ENCODE assay signal across 1 cellular context in the genomic region with DNA sequence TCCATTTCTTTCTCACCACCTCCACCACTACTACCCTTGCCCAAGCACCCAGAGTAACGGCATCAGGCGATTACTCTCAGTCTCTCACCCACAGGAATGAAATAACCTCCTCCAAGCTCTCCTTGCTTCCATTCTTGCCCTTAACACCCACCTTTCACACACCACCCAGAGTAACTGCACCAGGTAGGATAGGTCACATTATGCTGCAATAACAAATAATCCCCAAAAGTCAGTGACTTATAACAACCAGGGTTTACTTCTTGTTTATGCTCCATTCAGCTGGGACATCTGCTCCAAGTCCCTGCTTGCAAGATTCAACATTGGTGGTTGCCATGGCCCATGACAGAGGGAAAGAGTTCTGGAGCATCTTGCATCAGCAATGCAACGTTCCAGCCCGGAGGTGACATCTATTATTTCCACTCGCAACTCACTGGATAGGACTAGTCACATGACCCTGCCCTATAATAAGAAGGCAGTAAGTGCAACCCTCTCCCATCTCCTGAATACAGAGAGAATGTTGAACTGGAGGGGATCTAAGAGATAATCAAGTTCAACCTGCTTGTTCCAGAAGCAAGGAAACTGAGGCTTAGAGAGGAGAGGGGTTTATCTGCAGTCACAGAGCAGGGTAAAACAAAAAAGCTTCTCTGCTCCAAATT.
A peak's percentile ranks its signal among the peaks of the same experiment; 100 is the strongest.
TF ChIP-seq lines count a peak whose summit lies in the region.

No MANE protein-coding gene starts in this region.

TF ChIP-seq in K562, 482 proteins besides CTCF, POLR2A, EP300 and RAD21:
- TF ChIP-seq L3MBTL2 (IDR thresholded peaks at IDR 0.05): no peak
- no peak for TF ChIP-seq RUNX1 (IDR thresholded peaks at IDR 0.05; ENCODE audit: low read depth)
- TF ChIP-seq, protein P1, sequence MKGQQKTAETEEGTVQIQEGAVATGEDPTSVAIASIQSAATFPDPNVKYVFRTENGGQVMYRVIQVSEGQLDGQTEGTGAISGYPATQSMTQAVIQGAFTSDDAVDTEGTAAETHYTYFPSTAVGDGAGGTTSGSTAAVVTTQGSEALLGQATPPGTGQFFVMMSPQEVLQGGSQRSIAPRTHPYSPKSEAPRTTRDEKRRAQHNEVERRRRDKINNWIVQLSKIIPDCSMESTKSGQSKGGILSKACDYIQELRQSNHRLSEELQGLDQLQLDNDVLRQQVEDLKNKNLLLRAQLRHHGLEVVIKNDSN (CRISPR knock-in tag; IDR thresholded peaks at IDR 0.05): 0 out of 2 replicates have a peak, but pooled peaks have one; percentile 19
- peak; percentile 27 for TF ChIP-seq NFYB (IDR thresholded peaks at IDR 0.05; ENCODE audit: extremely low read depth, insufficient read length)
- TF ChIP-seq TOE1 (IDR thresholded peaks at IDR 0.05; ENCODE audit: borderline replicate concordance): peak; percentile 45; the same call in 1 of the 2 replicates
- no peak for TF ChIP-seq TOE1 (CRISPR knock-in tag; IDR thresholded peaks at IDR 0.05; ENCODE audit: borderline replicate concordance, low read depth)
- 0 out of 2 replicates have a peak, but pooled peaks have one; percentile 31 for TF ChIP-seq ATF3 (IDR thresholded peaks at IDR 0.05)
- no peak for TF ChIP-seq ATF3 (CRISPR knock-in tag; conservative IDR thresholded peaks at IDR 0.05)
- no peak for TF ChIP-seq CCAR2 (IDR thresholded peaks at IDR 0.05; ENCODE audit: low read depth, low read length)
- TF ChIP-seq RAD51 (IDR thresholded peaks at IDR 0.05; ENCODE audit: borderline replicate concordance, low read depth): peak; percentile 65; the same call in 1 of the 2 replicates
- TF ChIP-seq THRA (IDR thresholded peaks at IDR 0.05): no peak
- no peak for TF ChIP-seq PML (IDR thresholded peaks at IDR 0.05; ENCODE audit: low read length)
- TF ChIP-seq ZNF184 (CRISPR knock-in tag; IDR thresholded peaks at IDR 0.05): no peak
- peak; percentile 98 for TF ChIP-seq ZNF12 (CRISPR knock-in tag; IDR thresholded peaks at IDR 0.05)
- 0 out of 2 replicates have a peak, but pooled peaks have one; percentile 26 for TF ChIP-seq CEBPG (CRISPR knock-in tag; IDR thresholded peaks at IDR 0.05)
- no peak for TF ChIP-seq CEBPG (tag; conservative IDR thresholded peaks at IDR 0.05 in 1 of 2, IDR thresholded peaks at IDR 0.05 in 1 of 2)
- TF ChIP-seq USF2 (CRISPR knock-in tag; IDR thresholded peaks at IDR 0.05): peak; percentile 44
- TF ChIP-seq SRSF9 (IDR thresholded peaks at IDR 0.05; ENCODE audit: borderline replicate concordance, low read depth, low read length): no peak
- TF ChIP-seq, protein P2, sequence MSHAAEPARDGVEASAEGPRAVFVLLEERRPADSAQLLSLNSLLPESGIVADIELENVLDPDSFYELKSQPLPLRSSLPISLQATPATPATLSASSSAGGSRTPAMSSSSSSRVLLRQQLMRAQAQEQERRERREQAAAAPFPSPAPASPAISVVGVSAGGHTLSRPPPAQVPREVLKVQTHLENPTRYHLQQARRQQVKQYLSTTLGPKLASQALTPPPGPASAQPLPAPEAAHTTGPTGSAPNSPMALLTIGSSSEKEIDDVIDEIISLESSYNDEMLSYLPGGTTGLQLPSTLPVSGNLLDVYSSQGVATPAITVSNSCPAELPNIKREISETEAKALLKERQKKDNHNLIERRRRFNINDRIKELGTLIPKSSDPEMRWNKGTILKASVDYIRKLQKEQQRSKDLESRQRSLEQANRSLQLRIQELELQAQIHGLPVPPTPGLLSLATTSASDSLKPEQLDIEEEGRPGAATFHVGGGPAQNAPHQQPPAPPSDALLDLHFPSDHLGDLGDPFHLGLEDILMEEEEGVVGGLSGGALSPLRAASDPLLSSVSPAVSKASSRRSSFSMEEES (CRISPR knock-in tag; IDR thresholded peaks at IDR 0.05): peak; percentile 61
